In the genomic region with DNA sequence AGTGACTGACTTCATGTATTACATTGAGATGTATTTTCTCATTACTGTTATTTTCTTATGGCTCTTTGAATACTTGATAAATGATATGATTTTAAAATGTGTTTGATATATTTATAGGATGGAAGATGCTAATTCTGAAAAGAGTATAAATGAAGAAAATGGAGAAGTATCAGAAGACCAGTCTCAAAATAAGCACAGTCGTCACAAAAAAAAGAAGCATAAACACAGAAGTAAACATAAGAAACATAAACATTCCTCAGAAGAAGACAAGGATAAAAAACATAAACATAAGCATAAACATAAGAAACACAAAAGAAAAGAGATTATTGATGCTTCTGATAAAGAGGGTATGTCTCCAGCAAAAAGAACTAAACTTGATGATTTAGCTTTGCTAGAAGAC, we compare ENCODE assay signal across 26 cellular contexts. TPM values are rescaled to one million over a fixed set of nuclear protein-coding genes. Genes with fewer than 3 reads are reported as not detected.
A peak's percentile ranks its signal among the peaks of the same experiment; 100 is the strongest.
DNase-seq lines count a peak whose midpoint lies in the region; ATAC-seq and TF ChIP-seq lines count a peak whose summit lies in the region.
"Had no signal": no experiment of that assay in that cellular context is flagged by ENCODE, and none has a peak within 500 bp of the region (broad histone marks: within the 10 kb centered on the region; RNA-seq: fewer than 3 reads in every experiment).

No MANE protein-coding gene starts in this region.

- no peak overlapping the region for H2BK15ac ChIP-seq in H9 (ENCODE audit: low read depth, low read length)

- H3K36me3 ChIP-seq in ovary = no peaks in the 10 kb centered on the region

- no CpG with 5 or more reads among the region's 1 CpG for WGBS in H9 (ENCODE audit: extremely low coverage, insufficient read length, low lambda C conversion rate)
- WGBS in ovary, 3 donors = 86 to 95% (median 88%) methylated on average over 1 of the region's 1 CpG

- ATAC-seq in central memory CD8-positive, alpha-beta T cell (replicated peaks; ENCODE audit: extremely low read depth, poor library complexity, severe bottlenecking) = no peak
- no peak for ATAC-seq in stimulated activated effector memory CD8-positive, alpha-beta T cell treated with anti-CD3 and anti-CD28 coated beads, Interleukin-12 subunit alpha, Interleukin-12 subunit beta, amount 100 ng/mL, for 72 hours
- no peak for ATAC-seq in HG02884 (IDR thresholded peaks at IDR 0.05; ENCODE audit: unreplicated experiment)
- ATAC-seq: HCT116 had no signal

- H2AK5ac ChIP-seq in H9 (ENCODE audit: insufficient read length, low read length) = no peak overlapping the region

- peak overlapping the region; percentile 66 for H3K4me3 Mint-ChIP-seq in activated naive CD8-positive, alpha-beta T cell
- no peak overlapping the region for H3K4me3 Mint-ChIP-seq in activated naive CD8-positive, alpha-beta T cell treated with anti-CD3 and anti-CD28 coated beads for 36 hours
- H3K4me3 Mint-ChIP-seq in H9 = no peak overlapping the region
- H3K4me3 Mint-ChIP-seq in central memory CD8-positive, alpha-beta T cell = no peak overlapping the region
- H3K4me3 Mint-ChIP-seq in stimulated activated effector memory CD8-positive, alpha-beta T cell treated with anti-CD3 and anti-CD28 coated beads, Interleukin-12 subunit alpha, Interleukin-12 subunit beta, amount 100 ng/mL, for 72 hours = no peak overlapping the region
- H3K4me3 Mint-ChIP-seq: activated CD8-positive, alpha-beta memory T cell treated with anti-CD3 and anti-CD28 coated beads, Interleukin-2, amount 10 ng/mL, durations not matched to agents 7 days and 5 days; type B pancreatic cell had no signal

- no peak for TF ChIP-seq EP300 in ovary (IDR thresholded peaks at IDR 0.05)

- no peak overlapping the region for H2BK5ac ChIP-seq in H9 (ENCODE audit: insufficient read length, low read length)

- H4K91ac ChIP-seq in H9 (ENCODE audit: insufficient read length, low read depth, low read length) = no peak overlapping the region

- DNase-seq in activated naive CD8-positive, alpha-beta T cell treated with anti-CD3 and anti-CD28 coated beads for 36 hours = no peak
- DNase-seq in H9 = no peak
- DNase-seq in central memory CD8-positive, alpha-beta T cell (ENCODE audit: low spot score in 2 of 2) = no peak
- no peak for DNase-seq in stimulated activated effector memory CD8-positive, alpha-beta T cell treated with anti-CD3 and anti-CD28 coated beads, Interleukin-12 subunit alpha, Interleukin-12 subunit beta, amount 100 ng/mL, for 72 hours (ENCODE audit: low spot score in 2 of 2)
- DNase-seq in ovary = no peak
- DNase-seq in NCI-H1436 (lab: John Stamatoyannopoulos, UW) = no peak
- DNase-seq: activated CD4-positive, alpha-beta T cell treated with anti-CD3 and anti-CD28 coated beads for 1 hour; activated CD8-positive, alpha-beta memory T cell treated with anti-CD3 and anti-CD28 coated beads, Interleukin-2, amount 10 ng/mL, durations not matched to agents 7 days and 5 days; Calu3; DMS79 treated with DMSO at 0.1 percent for 48 hours; NCI-H146; NCI-H446 treated with DMSO at 0.1 percent for 48 hours; retina; SJCRH30; stimulated activated CD4-positive, alpha-beta T cell treated with anti-CD3 and anti-CD28 coated beads, Interleukin-2, amount 100 ng/mL, for 24 hours had no signal

- H3K18ac ChIP-seq in H9 (ENCODE audit: insufficient read length, low read depth, low read length) = no peak overlapping the region

- H3K27ac Mint-ChIP-seq in activated naive CD8-positive, alpha-beta T cell = peak overlapping the region; percentile 30
- H3K27ac Mint-ChIP-seq in activated naive CD8-positive, alpha-beta T cell treated with anti-CD3 and anti-CD28 coated beads for 36 hours = no peak overlapping the region
- H3K27ac Mint-ChIP-seq in H9 = peak overlapping the region in 2 of 3 experiments; percentile 10 to 64; a peak in 1 of 7 replicates
- H3K27ac Mint-ChIP-seq in central memory CD8-positive, alpha-beta T cell (ENCODE audit: low read depth) = peak overlapping the region; percentile 68
- H3K27ac Mint-ChIP-seq in stimulated activated effector memory CD8-positive, alpha-beta T cell treated with anti-CD3 and anti-CD28 coated beads, Interleukin-12 subunit alpha, Interleukin-12 subunit beta, amount 100 ng/mL, for 72 hours = peak overlapping the region; percentile 3
- H3K27ac Mint-ChIP-seq: type B pancreatic cell had no signal

- H3K27ac ChIP-seq in H9 (ENCODE audit: insufficient read length, low read depth, low read length) (no peak overlapping the region), ovary (no peak overlapping the region)
- H3K27ac ChIP-seq: BLaER1, SJCRH30 had no signal

- TF ChIP-seq POLR2A in ovary (IDR thresholded peaks at IDR 0.05) = no peak

- H3K4me2 ChIP-seq in H9 (ENCODE audit: insufficient read depth, insufficient read length, low read length) = no peak overlapping the region
- H3K4me2 ChIP-seq: BLaER1 had no signal

- no peaks in the 10 kb centered on the region for H3K4me1 ChIP-seq in H9 (ENCODE audit: insufficient read depth, low read length)
- H3K4me1 ChIP-seq in ovary (ENCODE audit: insufficient read depth) = peaks cover 6% of the 10 kb centered on the region
- H3K4me1 ChIP-seq: SJCRH30 had no signal

- H3K56ac ChIP-seq in H9 (ENCODE audit: insufficient read length, low read depth, low read length) = no peak overlapping the region

- H3K4me1 Mint-ChIP-seq in activated naive CD8-positive, alpha-beta T cell (ENCODE audit: low read depth) = peaks cover 84% of the 10 kb centered on the region
- H3K4me1 Mint-ChIP-seq in activated naive CD8-positive, alpha-beta T cell treated with anti-CD3 and anti-CD28 coated beads for 36 hours = peaks cover 67% of the 10 kb centered on the region
- peaks cover 8 to 17% of the 10 kb centered on the region in 2 experiments; a peak in 3 of 4 replicates for H3K4me1 Mint-ChIP-seq in H9
- H3K4me1 Mint-ChIP-seq in central memory CD8-positive, alpha-beta T cell = peaks cover 63% of the 10 kb centered on the region
- H3K4me1 Mint-ChIP-seq in stimulated activated effector memory CD8-positive, alpha-beta T cell treated with anti-CD3 and anti-CD28 coated beads, Interleukin-12 subunit alpha, Interleukin-12 subunit beta, amount 100 ng/mL, for 72 hours = peaks cover 64% of the 10 kb centered on the region

- H2AFZ ChIP-seq in H9 (ENCODE audit: low read length) = no peak overlapping the region

- H3K79me1 ChIP-seq in H9 (ENCODE audit: insufficient read depth, low read depth, low read length, poor library complexity, severe bottlenecking) = peaks cover 15% of the 10 kb centered on the region

- H3K9me3 Mint-ChIP-seq in activated naive CD8-positive, alpha-beta T cell (ENCODE audit: low read depth) = no peaks in the 10 kb centered on the region
- H3K9me3 Mint-ChIP-seq in activated naive CD8-positive, alpha-beta T cell treated with anti-CD3 and anti-CD28 coated beads for 36 hours = peaks cover 2% of the 10 kb centered on the region
- H3K9me3 Mint-ChIP-seq in H9 = no peaks in the 10 kb centered on the region
- H3K9me3 Mint-ChIP-seq in central memory CD8-positive, alpha-beta T cell = no peaks in the 10 kb centered on the region
- no peaks in the 10 kb centered on the region for H3K9me3 Mint-ChIP-seq in stimulated activated effector memory CD8-positive, alpha-beta T cell treated with anti-CD3 and anti-CD28 coated beads, Interleukin-12 subunit alpha, Interleukin-12 subunit beta, amount 100 ng/mL, for 72 hours

- TF ChIP-seq CTCF in H9 (conservative IDR thresholded peaks at IDR 0.05) (no peak), ovary (IDR thresholded peaks at IDR 0.05) (no peak)

- H4K20me1 ChIP-seq in H9 (ENCODE audit: control insufficient read depth, insufficient read depth, insufficient read length) = no peaks in the 10 kb centered on the region

- intact Hi-C loops in ovary (cut with DNase I) = no loop called here

- H2BK120ac ChIP-seq in H9 (ENCODE audit: low read depth, low read length, poor library complexity, severe bottlenecking) = no peak overlapping the region

- H3K36me3 Mint-ChIP-seq in activated naive CD8-positive, alpha-beta T cell = peaks cover 21% of the 10 kb centered on the region
- H3K36me3 Mint-ChIP-seq in activated naive CD8-positive, alpha-beta T cell treated with anti-CD3 and anti-CD28 coated beads for 36 hours = peaks cover 59% of the 10 kb centered on the region
- peaks cover 27 to 55% (median 49%) of the 10 kb centered on the region in 3 experiments; a peak in 6 of 7 replicates for H3K36me3 Mint-ChIP-seq in H9 (ENCODE audit: insufficient read depth in 1 of 3, low read depth in 3 of 3)
- H3K36me3 Mint-ChIP-seq in central memory CD8-positive, alpha-beta T cell (ENCODE audit: insufficient read depth) = peaks cover 44% of the 10 kb centered on the region
- H3K36me3 Mint-ChIP-seq in stimulated activated effector memory CD8-positive, alpha-beta T cell treated with anti-CD3 and anti-CD28 coated beads, Interleukin-12 subunit alpha, Interleukin-12 subunit beta, amount 100 ng/mL, for 72 hours = peaks cover 96% of the 10 kb centered on the region

- H3K4ac ChIP-seq in H9 (ENCODE audit: low read depth, low read length) = no peak overlapping the region

- H3T11ph ChIP-seq in H9 (ENCODE audit: low read length) = no peak overlapping the region

- H3K9me3 ChIP-seq in H9 (ENCODE audit: control insufficient read depth, low read depth, low read length) (no peaks in the 10 kb centered on the region), ovary (no peaks in the 10 kb centered on the region)
- H3K9me3 ChIP-seq: BLaER1, SJCRH30 had no signal

- no peak overlapping the region for H2BK20ac ChIP-seq in H9 (ENCODE audit: low read depth, low read length, poor library complexity, severe bottlenecking)

- no peak overlapping the region for H3K23ac ChIP-seq in H9 (ENCODE audit: insufficient read length, low read depth, low read length)

- no peak overlapping the region for H2BK12ac ChIP-seq in H9 (ENCODE audit: insufficient read length, low read depth, low read length)

- H3K4me3 ChIP-seq in ovary = no peak overlapping the region
- H3K4me3 ChIP-seq: BLaER1, SJCRH30 had no signal

- H3K79me2 ChIP-seq in H9 (ENCODE audit: insufficient read depth, low read length) = peaks cover 32% of the 10 kb centered on the region; the same call in 1 of the 2 replicates

- no peak overlapping the region for H3K14ac ChIP-seq in H9 (ENCODE audit: insufficient read depth, low read length)

- no peaks in the 10 kb centered on the region for H3K23me2 ChIP-seq in H9 (ENCODE audit: insufficient read length, low read depth, low read length, poor library complexity, severe bottlenecking)

- H4K8ac ChIP-seq in H9 (replicated peaks; ENCODE audit: insufficient read length, low read depth, low read length) = no peak overlapping the region

- no peak overlapping the region for H4K5ac ChIP-seq in H9 (ENCODE audit: insufficient read length, low read depth, low read length)

- no peaks in the 10 kb centered on the region for H3K27me3 Mint-ChIP-seq in activated naive CD8-positive, alpha-beta T cell
- no peaks in the 10 kb centered on the region for H3K27me3 Mint-ChIP-seq in activated naive CD8-positive, alpha-beta T cell treated with anti-CD3 and anti-CD28 coated beads for 36 hours
- no peaks in the 10 kb centered on the region for H3K27me3 Mint-ChIP-seq in H9 (ENCODE audit: low read depth)
- no peaks in the 10 kb centered on the region for H3K27me3 Mint-ChIP-seq in central memory CD8-positive, alpha-beta T cell
- H3K27me3 Mint-ChIP-seq: activated CD8-positive, alpha-beta memory T cell treated with anti-CD3 and anti-CD28 coated beads, Interleukin-2, amount 10 ng/mL, durations not matched to agents 7 days and 5 days; type B pancreatic cell had no signal

- no peak overlapping the region for H3K9ac ChIP-seq in H9 (ENCODE audit: extremely low read depth, insufficient read length, low read length)
- H3K9ac ChIP-seq: BLaER1 had no signal

- H3K27me3 ChIP-seq in H9 (ENCODE audit: insufficient read depth, low read length) = no peaks in the 10 kb centered on the region
- no peaks in the 10 kb centered on the region for H3K27me3 ChIP-seq in ovary
- H3K27me3 ChIP-seq: BLaER1, SJCRH30 had no signal

RNA-seq across cellular contexts. Expression of a gene that starts 47.5 kb away (rescaled TPM):
- not detected for total RNA-seq in activated naive CD8-positive, alpha-beta T cell treated with anti-CD3 and anti-CD28 coated beads for 36 hours
- not detected in 2 replicates for total RNA-seq in H9 (2021)
- total RNA-seq in ovary = not detected
- not detected for polyA plus RNA-seq in ovary
- total RNA-seq: activated CD8-positive, alpha-beta memory T cell treated with anti-CD3 and anti-CD28 coated beads, Interleukin-2, amount 10 ng/mL, durations not matched to agents 7 days and 5 days; Calu3; dermis microvascular lymphatic vessel endothelial cell; fibroblast of lung; omental fat pad; RPMI7951; SJCRH30; subcutaneous adipose tissue had no signal
- polyA plus RNA-seq: AG04450, fibroblast of lung had no signal
